1 cellular context compared by ENCODE assay signal in genomic region chr6:31462964-31463940, GRCh38.
A peak's percentile ranks its signal among the peaks of the same experiment; 100 is the strongest.
TF ChIP-seq lines count a peak whose summit lies in the region.

No MANE protein-coding gene starts in this region.

TF ChIP-seq in HepG2, 621 proteins besides CTCF, POLR2A, EP300 and RAD21 (continued from another document):
- TF ChIP-seq ZBTB4 (CRISPR knock-in tag; IDR thresholded peaks at IDR 0.05; ENCODE audit: borderline replicate concordance) (peak; percentile 48; the same call in 1 of the 2 replicates), ZNF232 (CRISPR knock-in tag; IDR thresholded peaks at IDR 0.05; ENCODE audit: borderline replicate concordance) (0 out of 2 replicates have a peak, but pooled peaks have one; percentile 41), RFXANK (CRISPR knock-in tag; IDR thresholded peaks at IDR 0.05) (peak; percentile 100), SALL2 (CRISPR knock-in tag; IDR thresholded peaks at IDR 0.05) (no peak), ZFY (CRISPR knock-in tag; IDR thresholded peaks at IDR 0.05) (peak; percentile 73), SALL1 (CRISPR knock-in tag; IDR thresholded peaks at IDR 0.05) (peak; percentile 18; the same call in 1 of the 2 replicates), POLR2AphosphoS5 (IDR thresholded peaks at IDR 0.05; ENCODE audit: low read depth, low read length) (peak; percentile 85), ZEB1 (IDR thresholded peaks at IDR 0.05; ENCODE audit: insufficient replicate concordance, low read depth) (peak; percentile 37), REST (IDR thresholded peaks at IDR 0.05; ENCODE audit: borderline replicate concordance in 1 of 2, low read depth in 1 of 2, low read length in 2 of 2) (0 out of 4 replicates have a peak, but pooled peaks of 1 of the 2 experiments have one; percentile 18), ZFX (CRISPR knock-in tag; IDR thresholded peaks at IDR 0.05; ENCODE audit: low read depth) (peak; percentile 80), ISL2 (CRISPR knock-in tag; IDR thresholded peaks at IDR 0.05) (0 out of 2 replicates have a peak, but pooled peaks have one; percentile 28), HNF4G (IDR thresholded peaks at IDR 0.05; ENCODE audit: borderline replicate concordance, low read depth, low read length) (no peak), HNF4G (CRISPR knock-in tag; IDR thresholded peaks at IDR 0.05; ENCODE audit: borderline replicate concordance, low read depth) (0 out of 2 replicates have a peak, but pooled peaks have one; percentile 43), ZNF550 (CRISPR knock-in tag; IDR thresholded peaks at IDR 0.05; ENCODE audit: borderline replicate concordance) (0 out of 2 replicates have a peak, but pooled peaks have one; percentile 66), NRL (CRISPR knock-in tag; IDR thresholded peaks at IDR 0.05; ENCODE audit: borderline replicate concordance) (peak; percentile 73; the same call in 1 of the 2 replicates), SIN3A (IDR thresholded peaks at IDR 0.05; ENCODE audit: borderline replicate concordance, low read depth, low read length) (0 out of 2 replicates have a peak, but pooled peaks have one; percentile 39), MAX (IDR thresholded peaks at IDR 0.05) (0 out of 2 replicates have a peak, but pooled peaks have one; percentile 27)
